ENCODE assay signal across 9 cellular contexts in the genomic region with DNA sequence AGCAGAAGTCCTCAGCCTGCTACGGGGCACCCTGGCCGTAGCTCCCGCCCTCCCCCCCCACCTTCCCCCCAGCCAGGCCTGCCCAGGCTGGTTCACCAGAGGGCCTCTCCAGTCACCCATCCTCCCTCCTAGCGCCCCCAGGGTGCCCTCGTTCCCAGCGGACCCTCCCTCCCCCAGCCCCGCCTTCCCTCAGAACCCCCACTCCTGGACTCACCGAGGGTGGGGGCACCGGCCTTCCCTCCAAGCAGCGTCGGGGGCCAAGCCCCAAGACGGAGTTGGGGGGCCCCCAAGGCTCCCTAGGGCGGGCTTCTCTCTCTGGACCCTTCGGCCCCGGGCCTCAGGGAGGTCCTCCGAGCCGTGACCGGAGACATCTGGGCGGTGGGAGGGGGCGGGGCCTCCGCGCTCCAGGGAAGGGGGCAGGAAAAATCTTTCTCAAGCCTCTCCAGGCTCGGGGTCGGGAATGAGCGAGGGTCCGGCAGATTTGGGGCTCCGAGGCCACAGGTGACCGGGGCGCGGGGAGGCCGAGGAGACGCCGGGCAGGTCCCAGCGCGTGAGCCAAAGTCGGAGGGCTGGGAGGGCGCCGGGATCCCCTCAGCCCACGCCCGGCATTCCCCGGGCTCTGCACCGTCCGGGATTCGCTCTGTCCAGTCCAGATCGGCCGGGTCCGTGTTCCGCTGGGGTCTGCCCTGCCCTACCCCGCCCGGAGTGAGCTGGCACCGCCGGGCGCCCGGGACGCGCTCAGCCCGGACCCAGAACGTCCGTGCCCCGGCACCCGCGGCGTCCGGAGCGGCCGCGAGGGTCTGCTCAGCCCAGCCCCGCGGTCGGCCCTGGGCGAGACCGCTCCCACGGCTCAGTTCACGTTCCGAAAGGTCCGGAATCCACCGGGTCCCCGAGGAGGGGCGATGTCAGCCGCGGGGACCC. TPM values are rescaled to one million over a fixed set of nuclear protein-coding genes. Genes with fewer than 3 reads are reported as not detected.
DNase-seq lines count a peak whose midpoint lies in the region; ATAC-seq, FAIRE-seq and TF ChIP-seq lines count a peak whose summit lies in the region.
"Had no signal": no experiment of that assay in that cellular context is flagged by ENCODE, and none has a peak within 500 bp of the region (broad histone marks: within the 10 kb centered on the region; RNA-seq: fewer than 3 reads in every experiment).

No MANE protein-coding gene starts in this region.

- 0 out of 2 replicates have a peak overlapping the region, but pooled peaks have one; percentile 12 for H2AFZ ChIP-seq in H1 (ENCODE audit: low read length)

- no peak for TF ChIP-seq RAD21 in H1 (IDR thresholded peaks at IDR 0.05 in 1 of 2, conservative IDR thresholded peaks at IDR 0.05 in 1 of 2; ENCODE audit: low read depth in 2 of 2, low read length in 2 of 2)

- CTCF ChIA-PET in H1 (lab: Charles Lee; ENCODE audit: partially characterized antibody): interaction anchor here (0.6 to 9.4 kb wide), 5 partner anchors 20 to 222 kb away, joined by 3 to 45 read pairs (median 3); no protein-coding TSS in a partner anchor

- H3K4ac ChIP-seq in H1 (replicated peaks; ENCODE audit: insufficient read length, low read depth, low read length): no peak overlapping the region

- TF ChIP-seq POLR2A in H1 (IDR thresholded peaks at IDR 0.05; ENCODE audit: control extremely low read depth in 1 of 2, low read depth in 2 of 2, low read length in 2 of 2) (no peak), testis (IDR thresholded peaks at IDR 0.05) (no peak)

- no peaks in the 10 kb centered on the region for H4K20me1 ChIP-seq in H1 (replicated peaks in 1 of 2; ENCODE audit: control insufficient read depth in 1 of 2, insufficient read depth in 2 of 2, low read length in 2 of 2)

- WGBS in H1 (ENCODE audit: extremely low coverage in 1 of 2, insufficient coverage in 1 of 2, insufficient read length in 1 of 2, insufficient replicate concordance in 2 of 2, low coverage in 1 of 2, low lambda C conversion rate in 2 of 2, missing lambda C conversion rate in 1 of 2), 2 experiments: 2% methylated on average over 13 of the region's 81 CpGs; no CpG with 5 or more reads in 1 of the 2 experiments
- 1 to 3% methylated on average over 7 to 33 of the region's 81 CpGs for WGBS in testis, 2 donors

- no peak overlapping the region for H4K8ac ChIP-seq in H1 (ENCODE audit: extremely low read depth, insufficient read depth, low read length)

- no peak for FAIRE-seq in H1 (lab: Jason Lieb, UNC)

- H3K27ac ChIP-seq in H1 (ENCODE audit: low read depth, low read length): no peak overlapping the region
- H3K27ac ChIP-seq in lower lobe of right lung: no peak overlapping the region
- H3K27ac ChIP-seq in testis: peak overlapping the region in 1 of 2 donors; percentile 66

- H2BK15ac ChIP-seq in H1 (ENCODE audit: low read length): no peak overlapping the region

- no peak overlapping the region for H2BK12ac ChIP-seq in H1 (ENCODE audit: low read depth, low read length)

- H3K56ac ChIP-seq in H1 (replicated peaks; ENCODE audit: insufficient read length, low read depth, low read length): no peak overlapping the region

- POLR2A ChIA-PET in H1 (lab: Charles Lee; ENCODE audit: partially characterized antibody): interaction anchor here (1.2 to 1.7 kb wide), 2 partner anchors 19 to 119 kb away, joined by 3 to 6 read pairs; a partner anchor contains a TSS

- TF ChIP-seq EP300 in H1 (IDR thresholded peaks at IDR 0.05; ENCODE audit: borderline replicate concordance in 1 of 2, low read depth in 2 of 2, low read length in 2 of 2): no peak

- intact Hi-C loops in lower lobe of right lung (cut with DNase I): no loop called here
- intact Hi-C loops in testis (cut with DNase I; ENCODE audit: low total_unique reads): no loop called here

- ATAC-seq in lower lobe of right lung: peak; percentile 22 to 47
- no peak for ATAC-seq in HG03571 (IDR thresholded peaks at IDR 0.05; ENCODE audit: unreplicated experiment)
- no peak for ATAC-seq in HG02678 (IDR thresholded peaks at IDR 0.05; ENCODE audit: unreplicated experiment)

- no peak overlapping the region for H2BK120ac ChIP-seq in H1 (replicated peaks; ENCODE audit: low read depth, low read length)

- no peaks in the 10 kb centered on the region for H3K79me1 ChIP-seq in H1 (ENCODE audit: low read depth, low read length)

- H3K9me3 ChIP-seq in MG63 (no peaks in the 10 kb centered on the region), H1 (ENCODE audit: insufficient read depth in 2 of 2, low read depth in 1 of 2, low read length in 1 of 2) (no peaks in the 10 kb centered on the region), lower lobe of right lung (no peaks in the 10 kb centered on the region), testis (no peaks in the 10 kb centered on the region)

- no peak overlapping the region for H3K23ac ChIP-seq in H1 (ENCODE audit: insufficient read length)

- H3K4me1 ChIP-seq in H1 (replicated peaks in 1 of 4; ENCODE audit: control insufficient read depth in 3 of 4, insufficient read depth in 4 of 4, low read length in 3 of 4) (peaks cover 11 to 27% (median 19%) of the 10 kb centered on the region in 4 experiments), lower lobe of right lung (peaks cover 14% of the 10 kb centered on the region), testis (peaks cover 23% of the 10 kb centered on the region)

- no peaks in the 10 kb centered on the region for H3K36me3 ChIP-seq in MG63
- H3K36me3 ChIP-seq in H1 (ENCODE audit: control insufficient read depth in 2 of 4, insufficient read depth in 4 of 4, low read length in 3 of 4): no peaks in the 10 kb centered on the region
- no peaks in the 10 kb centered on the region for H3K36me3 ChIP-seq in lower lobe of right lung
- no peaks in the 10 kb centered on the region for H3K36me3 ChIP-seq in testis (ENCODE audit: low read depth, missing control alignments)

- H3K14ac ChIP-seq in H1 (ENCODE audit: insufficient read length): no peak overlapping the region

- H4K5ac ChIP-seq in H1 (ENCODE audit: insufficient read length, low read depth, low read length): no peak overlapping the region

- no peak overlapping the region for H2BK5ac ChIP-seq in H1 (ENCODE audit: low read depth, low read length)

- H3K4me2 ChIP-seq in H1 (ENCODE audit: insufficient read depth in 1 of 2, low read depth in 2 of 2, low read length in 2 of 2): peak overlapping the region; percentile 85 to 96

- no peak overlapping the region for H2BK20ac ChIP-seq in H1 (ENCODE audit: low read length)

- no peaks in the 10 kb centered on the region for H3K79me2 ChIP-seq in H1 (ENCODE audit: control insufficient read depth in 1 of 2, insufficient read depth in 2 of 2, low read length in 2 of 2)

- H3K27me3 ChIP-seq in MG63 (no peaks in the 10 kb centered on the region), H1 (replicated peaks in 1 of 4; ENCODE audit: control insufficient read depth in 3 of 4, extremely low read depth in 1 of 4, insufficient read depth in 3 of 4, low read length in 3 of 4) (peaks cover 0 to 24% (median 13%) of the 10 kb centered on the region in 4 experiments; a peak in 6 of 7 replicates), lower lobe of right lung (ENCODE audit: low read depth) (peaks cover 55% of the 10 kb centered on the region), testis (no peaks in the 10 kb centered on the region)

- DNase-seq in MG63: peak; percentile 18
- DNase-seq in H1 (ENCODE audit: low read depth in 1 of 2, low spot score in 2 of 2): peak in 1 of 2 experiments; percentile 65
- no peak for DNase-seq in lower lobe of right lung
- no peak for DNase-seq in testis
- no peak for DNase-seq in central memory CD4-positive, alpha-beta T cell
- DNase-seq in NCI-H345 (lab: John Stamatoyannopoulos, UW): no peak

- no peak overlapping the region; the same call in 1 of the 2 replicates for H3K18ac ChIP-seq in H1 (ENCODE audit: extremely low read depth, low read length)

- no peak overlapping the region for H2AK5ac ChIP-seq in H1 (ENCODE audit: low read depth, low read length)

- H3K23me2 ChIP-seq in H1 (ENCODE audit: low read depth, low read length): peaks cover 16% of the 10 kb centered on the region; the same call in 1 of the 2 replicates

- no peak overlapping the region for H3K9ac ChIP-seq in H1 (replicated peaks in 1 of 4; ENCODE audit: extremely low read depth in 1 of 4, low read depth in 3 of 4, low read length in 3 of 4)

- no peak for TF ChIP-seq CTCF in H1 (IDR thresholded peaks at IDR 0.05; ENCODE audit: control extremely low read depth in 1 of 3, insufficient read depth in 1 of 3, low read depth in 1 of 3, low read length in 3 of 3)
- no peak for TF ChIP-seq CTCF in lower lobe of right lung (IDR thresholded peaks at IDR 0.05)
- no peak for TF ChIP-seq CTCF in testis (IDR thresholded peaks at IDR 0.05)

- H3K4me3 ChIP-seq in MG63 (peak overlapping the region; percentile 59), H1 (ENCODE audit: extremely low read depth in 1 of 4, insufficient read depth in 2 of 4, low read depth in 3 of 4, low read length in 4 of 4) (peak overlapping the region; percentile 43 to 87 (median 60)), lower lobe of right lung (peak overlapping the region; percentile 54), testis (peak overlapping the region; percentile 68 to 69)

- no peak overlapping the region for H4K91ac ChIP-seq in H1 (replicated peaks; ENCODE audit: insufficient read length, low read length)

TF ChIP-seq in H1, 55 proteins besides CTCF, POLR2A, EP300 and RAD21 (continues in another document):
- TF ChIP-seq POU5F1 (IDR thresholded peaks at IDR 0.05; ENCODE audit: low read depth, low read length): no peak
- TF ChIP-seq, protein P1, sequence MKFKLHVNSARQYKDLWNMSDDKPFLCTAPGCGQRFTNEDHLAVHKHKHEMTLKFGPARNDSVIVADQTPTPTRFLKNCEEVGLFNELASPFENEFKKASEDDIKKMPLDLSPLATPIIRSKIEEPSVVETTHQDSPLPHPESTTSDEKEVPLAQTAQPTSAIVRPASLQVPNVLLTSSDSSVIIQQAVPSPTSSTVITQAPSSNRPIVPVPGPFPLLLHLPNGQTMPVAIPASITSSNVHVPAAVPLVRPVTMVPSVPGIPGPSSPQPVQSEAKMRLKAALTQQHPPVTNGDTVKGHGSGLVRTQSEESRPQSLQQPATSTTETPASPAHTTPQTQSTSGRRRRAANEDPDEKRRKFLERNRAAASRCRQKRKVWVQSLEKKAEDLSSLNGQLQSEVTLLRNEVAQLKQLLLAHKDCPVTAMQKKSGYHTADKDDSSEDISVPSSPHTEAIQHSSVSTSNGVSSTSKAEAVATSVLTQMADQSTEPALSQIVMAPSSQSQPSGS (IDR thresholded peaks at IDR 0.05; ENCODE audit: low read length): no peak

RNA-seq across cellular contexts. Expression of a gene that starts 1.0 kb away (rescaled TPM):
- 15.2 and 21.2 TPM in 2 replicates for total RNA-seq in MG63 (2014; rRNA removed; shearing (Covaris generic); ENCODE audit: low replicate concordance)
- 10.2 and 13.1 TPM in 2 replicates for total RNA-seq in H1 (2021; fragmentation: NEBNext Ultra II Directional; extraction: Animal tissue kit (Norgen Biotek cat#: 25700))
- polyA plus RNA-seq in H1 (2011; rRNA removed): 7.2 and 11.6 TPM in 2 replicates
- polyA plus RNA-seq in H1 (2011; cell fraction: cytosol; rRNA removed): 12.0 TPM
- polyA plus RNA-seq in H1 (2011; cell fraction: nucleus; rRNA removed): 50.9 TPM
- polyA plus RNA-seq in H1 (2012, experiment 1 of 2): 4.2 to 8.2 TPM (median 6.5 TPM) in 4 replicates
- 4.0 TPM for polyA plus RNA-seq in H1 (2012, experiment 2 of 2)
- 6.3 TPM for polyA plus RNA-seq in H1 (2013, experiment 1 of 2)
- polyA plus RNA-seq in H1 (2013, experiment 2 of 2): 6.0 TPM
- 2.1 and 2.9 TPM in 2 replicates for polyA minus RNA-seq in H1 (2011; rRNA and poly(A)+ RNA removed)
- 3.2 TPM for polyA minus RNA-seq in H1 (2011; cell fraction: cytosol; rRNA and poly(A)+ RNA removed)
- 2.9 TPM for polyA minus RNA-seq in H1 (2011; cell fraction: nucleus; rRNA and poly(A)+ RNA removed)
- total RNA-seq in lower lobe of right lung: 3.8 TPM
- total RNA-seq in testis: 10 to 100 TPM in 1 of 2 donors, 1 to 10 TPM in 1; 8.9 to 15.9 TPM
- polyA plus RNA-seq in testis (ENCODE audit: insufficient read depth, low read depth, low replicate concordance): 18.9 TPM
- total RNA-seq: T-helper 1 cell treated with Interleukin-12 subunit alpha and Interleukin-12 subunit beta and Interleukin-4 antibody, amounts not matched to agents 30 ng/mL and 1 ng/mL, for 36 hours had no signal

Comparison
In these comparisons a context has a peak if more than half of its experiments do, and no peak if none do; other contexts are left out.
1. ATAC-seq: peak in lower lobe of right lung (2 of 2); none in HG03571 (single experiment) and HG02678 (single experiment).
2. Peak in every context shown above with its lines, with median percentiles within 50 percentile points of each other: H3K4me3 ChIP-seq.